29 cellular contexts compared by ENCODE assay signal in the genomic region with DNA sequence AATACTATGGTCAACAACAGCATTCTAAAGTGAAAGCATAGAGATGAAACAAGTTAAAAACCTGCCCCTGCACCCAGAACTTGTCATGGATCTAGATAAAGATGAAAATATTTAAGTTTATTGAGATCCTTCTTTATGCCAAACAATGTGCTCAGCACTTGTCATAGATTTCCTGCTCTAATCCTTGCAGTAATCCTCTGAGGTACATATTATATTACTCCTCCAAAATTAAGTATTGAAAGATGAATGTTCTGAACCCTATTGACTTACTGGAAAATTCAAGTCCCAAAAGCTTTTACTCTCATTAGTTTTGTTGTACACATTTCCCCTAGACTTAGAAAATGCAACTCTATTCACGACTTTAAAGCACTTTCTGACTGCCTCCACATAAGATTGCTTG.
"Had no signal": no experiment of that assay in that cellular context is flagged by ENCODE, and none has a peak within 500 bp of the region (broad histone marks: within the 10 kb centered on the region; RNA-seq: fewer than 3 reads in every experiment).

No MANE protein-coding gene starts in this region.

- H3K4me3 ChIP-seq: ascending aorta, gastrocnemius medialis, left ventricle myocardium inferior, pancreas, right lobe of liver, skin epidermis, testis, uterus had no signal

- H3K4me1 Mint-ChIP-seq: WTC11 had no signal

- H3K27ac Mint-ChIP-seq: activated CD4-positive, alpha-beta T cell treated with anti-CD3 and anti-CD28 coated beads for 36 hours; activated CD8-positive, alpha-beta memory T cell treated with anti-CD3 and anti-CD28 coated beads, Interleukin-2, amount 10 ng/mL, durations not matched to agents 7 days and 5 days; activated CD8-positive, alpha-beta T cell treated with anti-CD3 and anti-CD28 coated beads for 36 hours; nephron; stimulated activated effector memory CD8-positive, alpha-beta T cell treated with anti-CD3 and anti-CD28 coated beads, Interleukin-12 subunit alpha, Interleukin-12 subunit beta, amount 100 ng/mL, for 72 hours; T-cell; WTC11 had no signal

- H3K9me3 Mint-ChIP-seq: activated CD8-positive, alpha-beta T cell treated with anti-CD3 and anti-CD28 coated beads for 36 hours; nephron; stimulated activated effector memory CD8-positive, alpha-beta T cell treated with anti-CD3 and anti-CD28 coated beads, Interleukin-12 subunit alpha, Interleukin-12 subunit beta, amount 100 ng/mL, for 72 hours; T-cell; WTC11 had no signal

- H3K27me3 Mint-ChIP-seq: activated CD4-positive, alpha-beta T cell treated with anti-CD3 and anti-CD28 coated beads for 36 hours; activated CD8-positive, alpha-beta memory T cell treated with anti-CD3 and anti-CD28 coated beads, Interleukin-2, amount 10 ng/mL, durations not matched to agents 7 days and 5 days; activated CD8-positive, alpha-beta T cell treated with anti-CD3 and anti-CD28 coated beads for 36 hours; T-cell had no signal

- H3K4me3 Mint-ChIP-seq: activated CD4-positive, alpha-beta T cell treated with anti-CD3 and anti-CD28 coated beads for 36 hours; activated CD8-positive, alpha-beta memory T cell treated with anti-CD3 and anti-CD28 coated beads, Interleukin-2, amount 10 ng/mL, durations not matched to agents 7 days and 5 days; activated CD8-positive, alpha-beta T cell treated with anti-CD3 and anti-CD28 coated beads for 36 hours; nephron; stimulated activated effector memory CD8-positive, alpha-beta T cell treated with anti-CD3 and anti-CD28 coated beads, Interleukin-12 subunit alpha, Interleukin-12 subunit beta, amount 100 ng/mL, for 72 hours; T-cell; WTC11 had no signal

- H3K27ac ChIP-seq: ascending aorta, brain microvascular endothelial cell, gastrocnemius medialis, left ventricle myocardium inferior, neutrophil, pancreas, right lobe of liver, skin epidermis, testis, uterus had no signal

- DNase-seq: activated CD4-positive, alpha-beta T cell treated with anti-CD3 and anti-CD28 coated beads for 36 hours; activated CD8-positive, alpha-beta memory T cell treated with anti-CD3 and anti-CD28 coated beads, Interleukin-2, amount 10 ng/mL, durations not matched to agents 7 days and 5 days; activated CD8-positive, alpha-beta T cell treated with anti-CD3 and anti-CD28 coated beads for 36 hours; activated gamma-delta T cell; activated naive CD4-positive, alpha-beta T cell treated with anti-CD3 and anti-CD28 coated beads, Interleukin-2, amount 50 U/mL, for 16 hours; activated T-cell treated with anti-CD3 and anti-CD28 coated beads for 4 hours; brain microvascular endothelial cell; caudate nucleus; effector memory CD4-positive, alpha-beta T cell; gastrocnemius medialis; hippocampal formation; left ventricle myocardium inferior; mammary epithelial cell; midbrain; pancreas; right lobe of liver; stimulated activated CD4-positive, alpha-beta T cell treated with anti-CD3 and anti-CD28 coated beads, Interleukin-2, amount 100 ng/mL, for 24 hours; T-cell; T1000; testis; trophoblast cell; uterus had no signal

- ATAC-seq: activated CD4-positive, alpha-beta T cell treated with anti-CD3 and anti-CD28 coated beads for 36 hours; activated CD8-positive, alpha-beta memory T cell treated with anti-CD3 and anti-CD28 coated beads, Interleukin-2, amount 10 ng/mL, durations not matched to agents 7 days and 5 days; activated CD8-positive, alpha-beta T cell treated with anti-CD3 and anti-CD28 coated beads for 36 hours; esophagus mucosa; gastrocnemius medialis; pancreas; right lobe of liver; stimulated activated effector memory CD8-positive, alpha-beta T cell treated with anti-CD3 and anti-CD28 coated beads, Interleukin-12 subunit alpha, Interleukin-12 subunit beta, amount 100 ng/mL, for 72 hours; T-cell; WTC11 had no signal

- H3K36me3 Mint-ChIP-seq: WTC11 had no signal

- H3K4me1 ChIP-seq: ascending aorta, uterus had no signal

- H3K36me3 ChIP-seq: ascending aorta, brain microvascular endothelial cell, gastrocnemius medialis, left ventricle myocardium inferior, neutrophil, pancreas, right lobe of liver, uterus had no signal

- H3K9me3 ChIP-seq: ascending aorta, gastrocnemius medialis, left ventricle myocardium inferior, neutrophil, pancreas, right lobe of liver, testis, uterus had no signal

- H3K27me3 ChIP-seq: ascending aorta, brain microvascular endothelial cell, gastrocnemius medialis, neutrophil, pancreas, right lobe of liver, testis, uterus had no signal
